26 cellular contexts compared by ENCODE assay signal in the genomic region with DNA sequence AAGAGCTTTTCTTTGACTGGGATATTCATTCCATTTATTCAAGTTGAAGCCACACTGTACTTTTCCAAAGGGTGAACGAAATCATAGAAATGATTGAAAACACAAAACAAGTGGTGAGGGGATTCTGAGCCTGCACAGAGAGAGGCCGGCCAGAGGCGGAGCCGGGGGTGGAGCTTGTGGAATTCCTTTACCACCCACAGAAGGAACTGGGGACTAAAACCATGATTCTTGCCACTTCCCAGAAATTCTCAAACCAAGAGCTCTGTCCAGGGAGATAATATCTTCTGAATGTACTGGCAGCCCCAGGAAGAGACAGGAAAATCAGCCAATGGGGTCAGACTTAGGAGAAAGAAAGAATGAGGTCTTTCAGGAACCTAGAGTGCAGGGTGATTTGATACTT. TPM values are rescaled to one million over a fixed set of nuclear protein-coding genes. Genes with fewer than 3 reads are reported as not detected.
A peak's percentile ranks its signal among the peaks of the same experiment; 100 is the strongest.
DNase-seq lines count a peak whose midpoint lies in the region; ATAC-seq, FAIRE-seq and TF ChIP-seq lines count a peak whose summit lies in the region.
"Had no signal": no experiment of that assay in that cellular context is flagged by ENCODE, and none has a peak within 500 bp of the region (broad histone marks: within the 10 kb centered on the region; RNA-seq: fewer than 3 reads in every experiment).

No MANE protein-coding gene starts in this region.

- no peak overlapping the region for H3K9ac ChIP-seq in astrocyte (ENCODE audit: low read length)
- H3K9ac ChIP-seq: BLaER1 treated with 17β-estradiol and CSF1 and Interleukin-3, amounts not matched to agents 10 nM and 100 nM had no signal

- H3K9me3 ChIP-seq in astrocyte (ENCODE audit: insufficient read depth, low read depth, low read length) (no peaks in the 10 kb centered on the region), gastroesophageal sphincter (no peaks in the 10 kb centered on the region), left lung (no peaks in the 10 kb centered on the region)
- H3K9me3 ChIP-seq: BLaER1 treated with 17β-estradiol and CSF1 and Interleukin-3, amounts not matched to agents 10 nM and 100 nM; Caco-2 had no signal

- H3K4me3 Mint-ChIP-seq in GM23338 (no peak overlapping the region), astrocyte (ENCODE audit: unreplicated experiment) (no peak overlapping the region), nephron progenitor cell (no peak overlapping the region)
- H3K4me3 Mint-ChIP-seq: CD4-positive, alpha-beta memory T cell had no signal

- H3K9me2 ChIP-seq in GM23338 (ENCODE audit: insufficient read depth), result no peaks in the 10 kb centered on the region

- no peak for TF ChIP-seq POLR2A in gastroesophageal sphincter (IDR thresholded peaks at IDR 0.05)

- TF ChIP-seq CTCF in GM23338 (conservative IDR thresholded peaks at IDR 0.05; ENCODE audit: low read depth in 2 of 2), result no peak
- no peak for TF ChIP-seq CTCF in astrocyte (IDR thresholded peaks at IDR 0.05; ENCODE audit: insufficient read depth, low read depth, low read length)
- no peak for TF ChIP-seq CTCF in gastroesophageal sphincter (IDR thresholded peaks at IDR 0.05)
- no peak for TF ChIP-seq CTCF in nephron progenitor cell (IDR thresholded peaks at IDR 0.05)
- TF ChIP-seq CTCF in left lung (IDR thresholded peaks at IDR 0.05), result no peak

- H3K4me1 ChIP-seq in GM23338 (ENCODE audit: insufficient read depth), result no peaks in the 10 kb centered on the region; the same call in none of the 2 replicates
- peaks cover 28% of the 10 kb centered on the region for H3K4me1 ChIP-seq in astrocyte (ENCODE audit: insufficient read depth, low read length)
- peaks cover 15 to 93% (median 18%) of the 10 kb centered on the region in 3 donors for H3K4me1 ChIP-seq in gastroesophageal sphincter
- H3K4me1 ChIP-seq in left lung, result no peaks in the 10 kb centered on the region
- H3K4me1 ChIP-seq: Caco-2 had no signal

- H3K9me3 Mint-ChIP-seq in GM23338, result no peaks in the 10 kb centered on the region
- no peaks in the 10 kb centered on the region for H3K9me3 Mint-ChIP-seq in astrocyte (ENCODE audit: unreplicated experiment)
- no peaks in the 10 kb centered on the region for H3K9me3 Mint-ChIP-seq in nephron progenitor cell

- H3K27ac ChIP-seq in GM23338 (ENCODE audit: low read depth), result no peak overlapping the region
- peak overlapping the region; percentile 49 for H3K27ac ChIP-seq in astrocyte (ENCODE audit: low read depth, low read length)
- peak overlapping the region in 3 of 4 donors; percentile 17 to 30 (median 30) for H3K27ac ChIP-seq in gastroesophageal sphincter
- no peak overlapping the region for H3K27ac ChIP-seq in left lung
- H3K27ac ChIP-seq: BLaER1 treated with 17β-estradiol and CSF1 and Interleukin-3, amounts not matched to agents 10 nM and 100 nM; PC-9; SK-N-MC had no signal

- no peaks in the 10 kb centered on the region for H3K79me2 ChIP-seq in GM23338 (replicated peaks; ENCODE audit: insufficient read depth)
- peaks cover 98% of the 10 kb centered on the region for H3K79me2 ChIP-seq in astrocyte (ENCODE audit: insufficient read depth, low read length)

- FAIRE-seq in astrocyte (lab: Jason Lieb, UNC), result no peak

- H3K4me3 ChIP-seq in GM23338 (no peak overlapping the region), astrocyte (ENCODE audit: insufficient read depth, low read depth, low read length) (no peak overlapping the region), gastroesophageal sphincter (no peak overlapping the region), left lung (no peak overlapping the region)
- H3K4me3 ChIP-seq: BLaER1 treated with 17β-estradiol and CSF1 and Interleukin-3, amounts not matched to agents 10 nM and 100 nM; PC-9; SK-N-MC had no signal

- intact Hi-C loops in left lung (cut with DNase I), result no loop called here

- H3K4me1 Mint-ChIP-seq in GM23338 (peaks cover 4% of the 10 kb centered on the region), astrocyte (ENCODE audit: low read depth, unreplicated experiment) (peaks cover 45% of the 10 kb centered on the region), nephron progenitor cell (no peaks in the 10 kb centered on the region)
- H3K4me1 Mint-ChIP-seq: CD4-positive, alpha-beta memory T cell had no signal

- no peaks in the 10 kb centered on the region for H3K27me3 ChIP-seq in GM23338 (ENCODE audit: insufficient read depth)
- H3K27me3 ChIP-seq in astrocyte (ENCODE audit: insufficient read depth, low read length), result no peaks in the 10 kb centered on the region
- no peaks in the 10 kb centered on the region for H3K27me3 ChIP-seq in gastroesophageal sphincter
- no peaks in the 10 kb centered on the region for H3K27me3 ChIP-seq in left lung
- H3K27me3 ChIP-seq: BLaER1 treated with 17β-estradiol and CSF1 and Interleukin-3, amounts not matched to agents 10 nM and 100 nM had no signal

- DNase-seq in GM23338 (ENCODE audit: low spot score), result peak; percentile 27
- DNase-seq in astrocyte (ENCODE audit: low read depth), result peak; percentile 37
- peak; percentile 7 for DNase-seq in nephron progenitor cell
- DNase-seq in left lung, result no peak
- no peak for DNase-seq in retina
- no peak for DNase-seq in activated CD4-positive, alpha-beta T cell treated with anti-CD3 and anti-CD28 coated beads, Interleukin-2, amount 50 U/mL, for 4 hours
- DNase-seq: 8988T; Caco-2; CD4-positive, alpha-beta memory T cell; DMS 273 treated with DMSO at 0.1 percent for 48 hours; DMS79 treated with DMSO at 0.1 percent for 48 hours; KBM-7; MM.1S; NCI-H1048; NCI-H1436 treated with DMSO at 0.1 percent for 48 hours; NCI-H2029; NCI-H2227 treated with DMSO at 0.1 percent for 48 hours; NCI-H510A; PC-9; RPMI8226; SHP77 had no signal

- WGBS in gastroesophageal sphincter (ENCODE audit: low coverage in 1 of 2), 2 donors, result 75 to 100% methylated on average over 1 to 2 of the region's 4 CpGs

- no peak for TF ChIP-seq EP300 in gastroesophageal sphincter (IDR thresholded peaks at IDR 0.05)

- H3K4me2 ChIP-seq in GM23338 (no peak overlapping the region), astrocyte (ENCODE audit: low read length) (no peak overlapping the region)
- H3K4me2 ChIP-seq: PC-9 had no signal

- H3K36me3 Mint-ChIP-seq in GM23338 (ENCODE audit: low read depth), result no peaks in the 10 kb centered on the region
- peaks cover 7% of the 10 kb centered on the region for H3K36me3 Mint-ChIP-seq in astrocyte (ENCODE audit: low read depth, unreplicated experiment)
- H3K36me3 Mint-ChIP-seq in nephron progenitor cell (ENCODE audit: low read depth), result no peaks in the 10 kb centered on the region
- H3K36me3 Mint-ChIP-seq: CD4-positive, alpha-beta memory T cell had no signal

- H2AFZ ChIP-seq in GM23338 (peak overlapping the region; percentile 83; the same call in 1 of the 2 replicates), astrocyte (ENCODE audit: low read depth, low read length) (no peak overlapping the region)
- H2AFZ ChIP-seq: PC-9 had no signal

- ATAC-seq in GM23338 (peak; percentile 75), gastroesophageal sphincter (no peak), left lung (no peak), HG03025 (IDR thresholded peaks at IDR 0.05; ENCODE audit: low FRiP score, unreplicated experiment) (no peak)
- ATAC-seq: HCT116 had no signal

- H3K27ac Mint-ChIP-seq in GM23338, result no peak overlapping the region; the same call in 1 of the 2 replicates
- H3K27ac Mint-ChIP-seq in astrocyte (ENCODE audit: unreplicated experiment), result peak overlapping the region; percentile 88
- no peak overlapping the region for H3K27ac Mint-ChIP-seq in nephron progenitor cell
- H3K27ac Mint-ChIP-seq: CD4-positive, alpha-beta memory T cell had no signal

- no peaks in the 10 kb centered on the region for H3F3A ChIP-seq in GM23338 (replicated peaks; ENCODE audit: low read depth)

- H4K20me1 ChIP-seq in GM23338 (replicated peaks; ENCODE audit: insufficient read depth), result no peaks in the 10 kb centered on the region; the same call in 1 of the 2 replicates
- peaks cover 71% of the 10 kb centered on the region for H4K20me1 ChIP-seq in astrocyte (ENCODE audit: insufficient read depth, low read length)
- H4K20me1 ChIP-seq: BLaER1 treated with 17β-estradiol and CSF1 and Interleukin-3, amounts not matched to agents 10 nM and 100 nM had no signal

- H3K36me3 ChIP-seq in GM23338 (ENCODE audit: insufficient read depth), result no peaks in the 10 kb centered on the region
- H3K36me3 ChIP-seq in astrocyte (ENCODE audit: insufficient read depth, low read length), result peaks cover 19% of the 10 kb centered on the region
- H3K36me3 ChIP-seq in gastroesophageal sphincter, result no peaks in the 10 kb centered on the region
- no peaks in the 10 kb centered on the region for H3K36me3 ChIP-seq in left lung
- H3K36me3 ChIP-seq: BLaER1 treated with 17β-estradiol and CSF1 and Interleukin-3, amounts not matched to agents 10 nM and 100 nM had no signal

- peaks cover 1% of the 10 kb centered on the region for H3K27me3 Mint-ChIP-seq in GM23338 (ENCODE audit: insufficient read depth, low read depth, poor library complexity)
- H3K27me3 Mint-ChIP-seq in astrocyte (ENCODE audit: low read depth, unreplicated experiment), result no peaks in the 10 kb centered on the region
- H3K27me3 Mint-ChIP-seq in nephron progenitor cell (ENCODE audit: low read depth, poor library complexity), result peaks cover 3% of the 10 kb centered on the region

TF ChIP-seq in GM23338, 12 proteins besides CTCF, POLR2A, EP300 and RAD21:
- TF ChIP-seq POLR2AphosphoS5 (IDR thresholded peaks at IDR 0.05; ENCODE audit: low read depth), result no peak

RNA-seq across cellular contexts. Expression of a gene that starts 20.8 kb away (rescaled TPM):
- total RNA-seq in GM23338 (2014; rRNA removed; shearing (Covaris generic)), result 3.5 and 3.8 TPM in 2 replicates
- polyA plus RNA-seq in GM23338 (2016; fragmentation: Nextera tagmentation; extraction: Ambion mirVana), result 1.2 and 1.9 TPM in 2 replicates
- total RNA-seq in astrocyte (210 and 298 TPM in 2 replicates), gastroesophageal sphincter (100 to 1,000 TPM; 153 to 266 (median 203) TPM), left lung (100 to 1,000 TPM in 1 of 2 donors, 10 to 100 TPM in 1; 91.5 to 144 TPM)
- polyA plus RNA-seq: CD4-positive, alpha-beta memory T cell had no signal

Comparison
In these comparisons a context has a peak if more than half of its experiments do, and no peak if none do; other contexts are left out.
1. DNase-seq: peak in GM23338 (single experiment), astrocyte (single experiment) and nephron progenitor cell (single experiment); none in left lung (0 of 2), retina (single experiment) and activated CD4-positive, alpha-beta T cell treated with anti-CD3 and anti-CD28 coated beads, Interleukin-2, amount 50 U/mL, for 4 hours (0 of 2).
2. H3K27ac ChIP-seq: peak in astrocyte (single experiment) and gastroesophageal sphincter (3 of 4); none in GM23338 (single experiment) and left lung (0 of 2).
3. RNA of a gene that starts 20.8 kb away (total RNA-seq): 153 to 266 TPM in gastroesophageal sphincter, 210 to 298 TPM in astrocyte and 91.5 to 144 TPM in left lung; 3.5 to 3.8 TPM in GM23338; every median in the first group is over 10 times any median in the second.